In genomic region chr1:152946651-152947256, GRCh38 we compare ENCODE assay signal across 22 cellular contexts. TPM values are rescaled to one million over a fixed set of nuclear protein-coding genes. Genes with fewer than 3 reads are reported as not detected.
"Had no signal": no experiment of that assay in that cellular context is flagged by ENCODE, and none has a peak within 500 bp of the region (broad histone marks: within the 10 kb centered on the region; RNA-seq: fewer than 3 reads in every experiment).

Gene SPRR5 (plus strand): TSS chr1:152947206. CDS start chr1:152948555, 1,349 bp downstream.

- H3K27me3 ChIP-seq: SJCRH30 had no signal

- H3K4me3 ChIP-seq: MG63, SJCRH30 had no signal

- H3K4me1 ChIP-seq: SJCRH30 had no signal

- H3K9me3 ChIP-seq: MG63, SJCRH30 had no signal

- DNase-seq: IMR-90, Karpas-422, KG1, MG63, NCI-H1092 treated with DMSO at 0.1 percent for 48 hours, NCI-H1436, NCI-H187, NCI-H2029, NCI-H2081 treated with DMSO at 0.1 percent for 48 hours, NCI-H2171, NCI-H226, NCI-H446, NCI-H510A, NCI-H524 treated with DMSO at 0.1 percent for 48 hours, NCI-H69, NCI-H774, SHP77, SJCRH30 had no signal

- H3K27ac ChIP-seq: RWPE1, SJCRH30 had no signal

- ATAC-seq: HepG2, SK-N-SH treated with all-trans-retinoic acid at 6 μM for 48 hours had no signal

- H3K36me3 ChIP-seq: MG63, SJCRH30 had no signal

RNA-seq across cellular contexts. Expression of gene SPRR5, which starts in this region (rescaled TPM):
- total RNA-seq: HepG2, HT1080, IMR-90, SJCRH30 had no signal
- polyA plus RNA-seq: HepG2, IMR-90 had no signal
